1 cellular context compared by ENCODE assay signal in the genomic region with DNA sequence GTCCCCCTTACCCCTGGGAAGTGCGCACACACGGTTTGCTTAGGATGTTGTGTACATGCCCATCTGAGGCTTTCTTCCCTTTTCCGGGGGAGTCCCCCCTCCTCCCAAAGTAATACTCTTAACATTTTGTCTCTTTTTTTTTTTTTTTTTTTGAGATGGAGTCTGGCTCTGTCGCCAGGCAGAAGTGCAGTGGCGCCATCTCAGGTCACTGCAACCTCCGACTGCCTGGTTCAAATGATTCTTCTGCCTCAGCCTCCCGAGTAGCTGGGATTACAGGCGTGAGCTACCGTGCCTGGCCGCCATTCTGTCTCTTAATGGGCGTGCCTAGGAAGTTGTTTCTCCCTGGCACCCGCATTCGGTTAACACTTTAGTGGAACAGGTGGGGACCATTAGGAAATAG.
TF ChIP-seq lines count a peak whose summit lies in the region.

No MANE protein-coding gene starts in this region.

TF ChIP-seq in GM23338, 12 proteins besides CTCF, POLR2A, EP300 and RAD21 (continued from another document):
- TF ChIP-seq EZH2phosphoT487 (IDR thresholded peaks at IDR 0.05; ENCODE audit: unreplicated experiment) (no peak), ZNF114 (CRISPR knock-in tag; IDR thresholded peaks at IDR 0.05) (no peak), NANOG (IDR thresholded peaks at IDR 0.05; ENCODE audit: borderline replicate concordance) (no peak), JUNB (IDR thresholded peaks at IDR 0.05; ENCODE audit: unreplicated experiment) (no peak), STAT1 (IDR thresholded peaks at IDR 0.05; ENCODE audit: unreplicated experiment) (no peak)
- TF ChIP-seq, protein P1, sequence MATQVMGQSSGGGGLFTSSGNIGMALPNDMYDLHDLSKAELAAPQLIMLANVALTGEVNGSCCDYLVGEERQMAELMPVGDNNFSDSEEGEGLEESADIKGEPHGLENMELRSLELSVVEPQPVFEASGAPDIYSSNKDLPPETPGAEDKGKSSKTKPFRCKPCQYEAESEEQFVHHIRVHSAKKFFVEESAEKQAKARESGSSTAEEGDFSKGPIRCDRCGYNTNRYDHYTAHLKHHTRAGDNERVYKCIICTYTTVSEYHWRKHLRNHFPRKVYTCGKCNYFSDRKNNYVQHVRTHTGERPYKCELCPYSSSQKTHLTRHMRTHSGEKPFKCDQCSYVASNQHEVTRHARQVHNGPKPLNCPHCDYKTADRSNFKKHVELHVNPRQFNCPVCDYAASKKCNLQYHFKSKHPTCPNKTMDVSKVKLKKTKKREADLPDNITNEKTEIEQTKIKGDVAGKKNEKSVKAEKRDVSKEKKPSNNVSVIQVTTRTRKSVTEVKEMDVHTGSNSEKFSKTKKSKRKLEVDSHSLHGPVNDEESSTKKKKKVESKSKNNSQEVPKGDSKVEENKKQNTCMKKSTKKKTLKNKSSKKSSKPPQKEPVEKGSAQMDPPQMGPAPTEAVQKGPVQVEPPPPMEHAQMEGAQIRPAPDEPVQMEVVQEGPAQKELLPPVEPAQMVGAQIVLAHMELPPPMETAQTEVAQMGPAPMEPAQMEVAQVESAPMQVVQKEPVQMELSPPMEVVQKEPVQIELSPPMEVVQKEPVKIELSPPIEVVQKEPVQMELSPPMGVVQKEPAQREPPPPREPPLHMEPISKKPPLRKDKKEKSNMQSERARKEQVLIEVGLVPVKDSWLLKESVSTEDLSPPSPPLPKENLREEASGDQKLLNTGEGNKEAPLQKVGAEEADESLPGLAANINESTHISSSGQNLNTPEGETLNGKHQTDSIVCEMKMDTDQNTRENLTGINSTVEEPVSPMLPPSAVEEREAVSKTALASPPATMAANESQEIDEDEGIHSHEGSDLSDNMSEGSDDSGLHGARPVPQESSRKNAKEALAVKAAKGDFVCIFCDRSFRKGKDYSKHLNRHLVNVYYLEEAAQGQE (IDR thresholded peaks at IDR 0.05; ENCODE audit: unreplicated experiment): no peak
